ENCODE assay signal across 8 cellular contexts in the genomic region with DNA sequence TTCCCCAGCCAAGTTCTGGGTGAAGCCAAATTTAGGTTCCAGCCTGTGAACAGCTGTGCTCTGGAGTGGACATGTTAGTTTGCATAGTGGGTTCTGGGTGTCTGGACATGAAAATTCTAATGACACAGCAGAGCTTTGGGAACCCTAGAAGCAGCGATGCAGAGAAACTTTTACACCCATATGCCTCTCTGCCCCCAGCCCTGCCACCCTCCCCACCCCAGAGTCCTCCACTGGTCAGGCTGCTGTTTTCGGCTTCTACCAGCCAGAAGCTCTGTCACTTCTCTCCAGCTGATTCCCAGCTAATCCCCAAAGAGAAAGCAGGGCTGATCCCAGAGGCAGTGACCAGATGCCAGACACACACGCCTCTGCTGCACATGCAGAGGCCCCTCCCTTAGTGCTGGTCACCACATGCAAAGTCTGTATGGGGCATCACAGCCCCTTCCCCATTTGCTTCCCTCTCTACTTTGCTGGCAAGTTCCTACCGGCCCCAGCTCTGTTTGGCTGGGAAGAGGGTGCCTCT. TPM values are rescaled to one million over a fixed set of nuclear protein-coding genes. Genes with fewer than 3 reads are reported as not detected.
DNase-seq lines count a peak whose midpoint lies in the region; ATAC-seq, FAIRE-seq and TF ChIP-seq lines count a peak whose summit lies in the region.

No MANE protein-coding gene starts in this region.

- H3K9me3 ChIP-seq in stomach smooth muscle (ENCODE audit: control insufficient read depth in 2 of 2, low read length in 2 of 2) (no peaks in the 10 kb centered on the region), kidney (ENCODE audit: control insufficient read depth in 1 of 2, low read length in 2 of 2) (no peaks in the 10 kb centered on the region)

- intact Hi-C loops in kidney (cut with DNase I) = no loop called here

- FAIRE-seq in kidney (lab: Jason Lieb, UNC) = no peak

- H3K36me3 ChIP-seq in stomach smooth muscle (ENCODE audit: control insufficient read depth in 2 of 2, insufficient read depth in 2 of 2, low read length in 2 of 2) (no peaks in the 10 kb centered on the region), kidney (ENCODE audit: control insufficient read depth in 1 of 2, insufficient read depth in 2 of 2, low read length in 2 of 2) (no peaks in the 10 kb centered on the region)

- CTCF ChIA-PET in GM10248 (lab: Yijun Ruan, JAX) = interaction anchor here (1.0 to 6.1 kb wide), 8 partner anchors 10 to 48 kb away, joined by 3 to 37 read pairs (median 4); a partner anchor contains a TSS

- TF ChIP-seq CTCF in GM10248 (IDR thresholded peaks at IDR 0.05; ENCODE audit: control extremely low read depth, extremely low read depth, low read depth, missing control alignments) (no peak), kidney (IDR thresholded peaks at IDR 0.05; ENCODE audit: borderline replicate concordance, extremely low read depth, insufficient read depth) (no peak)

- DNase-seq in GM10248 (ENCODE audit: extremely low spot score) = peak; percentile 50
- peak; percentile 42 for DNase-seq in NCI-H82 treated with DMSO at 0.1 percent for 48 hours (lab: John Stamatoyannopoulos, UW; ENCODE audit: unreplicated experiment)
- DNase-seq in germinal center (ENCODE audit: low spot score) = peak; percentile 73
- DNase-seq in putamen (ENCODE audit: low spot score) = no peak
- DNase-seq in DMS79 (lab: John Stamatoyannopoulos, UW) = no peak
- no peak for DNase-seq in kidney

- POLR2A ChIA-PET in GM10248 (lab: Yijun Ruan, JAX) = interaction anchor here (0.6 kb wide), 1 partner anchor 21 kb away, joined by 5 read pairs; no protein-coding TSS in a partner anchor

- no peaks in the 10 kb centered on the region for H3K27me3 ChIP-seq in stomach smooth muscle (ENCODE audit: control insufficient read depth in 1 of 2, insufficient read depth in 2 of 2, low read length in 2 of 2)

- H3K27ac ChIP-seq in stomach smooth muscle (ENCODE audit: low read length) = peak overlapping the region; percentile 88
- H3K27ac ChIP-seq in kidney (ENCODE audit: low read depth in 2 of 2, low read length in 2 of 2) = peak overlapping the region in 1 of 2 donors; percentile 13

- H3K4me3 ChIP-seq in stomach smooth muscle (ENCODE audit: low read length in 2 of 2) = peak overlapping the region in 1 of 2 donors; percentile 54
- H3K4me3 ChIP-seq in kidney (ENCODE audit: low read length in 2 of 2) = no peak overlapping the region

- peak; percentile 31 for ATAC-seq in GM21737 (IDR thresholded peaks at IDR 0.05; ENCODE audit: unreplicated experiment)

- H3K4me1 ChIP-seq in stomach smooth muscle (ENCODE audit: control insufficient read depth, insufficient read depth, low read length) (peaks cover 32% of the 10 kb centered on the region), kidney (ENCODE audit: control insufficient read depth in 1 of 2, insufficient read depth in 1 of 2, low read depth in 1 of 2, low read length in 2 of 2) (peaks cover 15 to 26% of the 10 kb centered on the region in 2 donors)

- H3K9ac ChIP-seq in stomach smooth muscle (ENCODE audit: low read length in 2 of 2) (peak overlapping the region; percentile 47 to 58), kidney (ENCODE audit: low read length in 2 of 2) (no peak overlapping the region)

RNA-seq across cellular contexts. Expression of a gene that starts 8.7 kb away (rescaled TPM):
- 0.35 TPM for total RNA-seq in kidney
- polyA plus RNA-seq in kidney (ENCODE audit: insufficient read depth, low read depth, low replicate concordance) = not detected

RNA-seq across cellular contexts. Expression of a gene that starts 45.0 kb away (rescaled TPM):
- total RNA-seq in kidney = 66.6 TPM
- polyA plus RNA-seq in kidney (ENCODE audit: insufficient read depth, low read depth, low replicate concordance) = 32.1 TPM

Comparison
In these comparisons a context has a peak if more than half of its experiments do, and no peak if none do; other contexts are left out.
1. DNase-seq: peak in GM10248 (single experiment), NCI-H82 treated with DMSO at 0.1 percent for 48 hours (single experiment) and germinal center (single experiment); none in putamen (single experiment), DMS79 (single experiment) and kidney (single experiment).
2. H3K9ac ChIP-seq: peak in stomach smooth muscle (2 of 2); none in kidney (0 of 2).